Comparison of ENCODE assay signal across 1 cellular context in genomic region chr18:12990128-12990485, GRCh38.
TF ChIP-seq lines count a peak whose summit lies in the region.

No MANE protein-coding gene starts in this region.

TF ChIP-seq in GM12878, 131 proteins besides CTCF, POLR2A, EP300 and RAD21:
- TF ChIP-seq REST (IDR thresholded peaks at IDR 0.05; ENCODE audit: low read depth, low read length) (no peak), NBN (IDR thresholded peaks at IDR 0.05) (peak; percentile 96), MTA3 (IDR thresholded peaks at IDR 0.05; ENCODE audit: borderline replicate concordance, low read length) (peak; percentile 67; the same call in 1 of the 2 replicates), BHLHE40 (IDR thresholded peaks at IDR 0.05; ENCODE audit: borderline replicate concordance in 1 of 2, low read depth in 2 of 2, low read length in 1 of 2) (peak; percentile 90 to 92), BCL11A (IDR thresholded peaks at IDR 0.05; ENCODE audit: low read depth, low read length) (0 out of 2 replicates have a peak, but pooled peaks have one; percentile 9), RAD51 (IDR thresholded peaks at IDR 0.05) (no peak), DPF2 (IDR thresholded peaks at IDR 0.05) (0 out of 2 replicates have a peak, but pooled peaks have one; percentile 53), CREB1 (IDR thresholded peaks at IDR 0.05; ENCODE audit: low read depth) (0 out of 2 replicates have a peak, but pooled peaks have one; percentile 21), POU2F2 (IDR thresholded peaks at IDR 0.05; ENCODE audit: borderline replicate concordance, low read depth, low read length) (0 out of 3 replicates have a peak, but pooled peaks have one; percentile 28), BMI1 (IDR thresholded peaks at IDR 0.05; ENCODE audit: borderline replicate concordance) (0 out of 2 replicates have a peak, but pooled peaks have one; percentile 30), MTA2 (IDR thresholded peaks at IDR 0.05; ENCODE audit: low read depth) (peak; percentile 78), BCL3 (IDR thresholded peaks at IDR 0.05; ENCODE audit: borderline replicate concordance, insufficient read depth, low read depth, low read length, poor library complexity, severe bottlenecking) (peak; percentile 64), IKZF1 (conservative IDR thresholded peaks at IDR 0.05) (peak; percentile 39), PAX5 (IDR thresholded peaks at IDR 0.05; ENCODE audit: borderline replicate concordance, low read depth, low read length) (peak; percentile 78; the same call in 1 of the 2 replicates), TARDBP (IDR thresholded peaks at IDR 0.05; ENCODE audit: borderline replicate concordance) (peak; percentile 88), POLR2AphosphoS2 (IDR thresholded peaks at IDR 0.05; ENCODE audit: low read depth, low read length) (peak; percentile 49; the same call in 1 of the 2 replicates), IKZF2 (IDR thresholded peaks at IDR 0.05) (peak; percentile 66 to 79), WRNIP1 (IDR thresholded peaks at IDR 0.05; ENCODE audit: borderline replicate concordance, low read depth, low read length) (no peak), MLLT1 (IDR thresholded peaks at IDR 0.05) (peak; percentile 97), FOXK2 (IDR thresholded peaks at IDR 0.05) (peak; percentile 69), PML (IDR thresholded peaks at IDR 0.05; ENCODE audit: low read length) (no peak), HDGF (IDR thresholded peaks at IDR 0.05) (peak; percentile 97), ATF7 (IDR thresholded peaks at IDR 0.05; ENCODE audit: low read depth) (peak; percentile 88), NR2C2 (IDR thresholded peaks at IDR 0.05; ENCODE audit: borderline replicate concordance, control insufficient read depth, insufficient read length, low read depth) (no peak), HSF1 (IDR thresholded peaks at IDR 0.05; ENCODE audit: low read depth, low read length) (no peak), RUNX3 (IDR thresholded peaks at IDR 0.05; ENCODE audit: low read length) (peak; percentile 91), IRF5 (IDR thresholded peaks at IDR 0.05; ENCODE audit: borderline replicate concordance) (peak; percentile 72), EGR1 (IDR thresholded peaks at IDR 0.05; ENCODE audit: borderline replicate concordance in 1 of 2, low read depth in 2 of 2, low read length in 2 of 2) (peak in 1 of 2 experiments; percentile 77; a peak in 2 of 3 replicates)
TF ChIP-seq in GM12878: peak in this region for 22.
